In the genomic region with DNA sequence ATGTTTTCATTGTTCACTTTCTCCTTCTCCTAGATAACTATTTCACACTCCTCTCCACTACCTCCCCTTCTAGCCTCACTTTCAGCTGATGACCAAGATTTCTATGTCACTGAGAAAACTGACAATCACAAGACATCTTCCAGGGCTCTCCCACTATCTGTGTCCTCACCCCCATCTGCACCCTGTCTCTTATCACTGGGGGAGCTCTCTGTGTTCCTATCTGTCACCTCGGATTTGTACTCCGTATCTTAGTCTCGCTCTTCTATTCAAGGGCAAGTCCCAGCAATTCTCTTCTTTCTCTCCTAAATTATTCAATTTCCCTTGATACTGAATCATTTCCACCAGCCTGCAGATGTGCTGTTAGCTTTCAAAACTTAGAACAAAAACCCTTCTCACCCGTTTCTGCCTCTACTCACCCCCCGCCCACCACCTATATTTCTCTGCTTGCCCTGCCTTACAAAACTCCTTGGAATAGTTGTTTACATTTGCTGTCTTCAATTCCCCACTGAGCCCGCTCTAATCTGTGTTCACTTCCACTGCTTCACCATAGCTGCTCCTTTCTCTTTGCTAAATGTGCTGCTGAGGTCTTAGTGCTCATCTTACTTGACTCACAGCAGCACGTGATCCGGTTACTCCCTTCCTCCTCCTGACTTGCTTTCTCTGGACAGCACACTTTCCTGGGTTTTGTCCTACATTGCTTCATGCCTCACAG, we compare ENCODE assay signal across 13 cellular contexts.
DNase-seq lines count a peak whose midpoint lies in the region; ATAC-seq and TF ChIP-seq lines count a peak whose summit lies in the region.
"Had no signal": no experiment of that assay in that cellular context is flagged by ENCODE, and none has a peak within 500 bp of the region (broad histone marks: within the 10 kb centered on the region; RNA-seq: fewer than 3 reads in every experiment).

No MANE protein-coding gene starts in this region.

- DNase-seq in A172 (ENCODE audit: low spot score) (peak; percentile 14), RWPE1 (ENCODE audit: low spot score) (peak; percentile 2), epithelial cell of esophagus (ENCODE audit: low read depth) (peak; percentile 59), mesenchymal stem cell (peak; percentile 91), iPS-NIHi11 (ENCODE audit: low spot score) (no peak), kidney glomerular epithelial cell (lab: John Stamatoyannopoulos, UW) (no peak), GOT3 (lab: John Stamatoyannopoulos, UW) (no peak)
- DNase-seq: activated naive CD4-positive, alpha-beta T cell treated with anti-CD3 and anti-CD28 coated beads, Interleukin-2, amount 50 U/mL, for 16 hours; NCI-H1105; NCI-H510A treated with DMSO at 0.1 percent for 48 hours; RPMI8226; thyroid gland had no signal

- TF ChIP-seq CTCF in RWPE1 (conservative IDR thresholded peaks at IDR 0.05; ENCODE audit: low read depth) = no peak
- no peak for TF ChIP-seq CTCF in epithelial cell of esophagus (IDR thresholded peaks at IDR 0.05; ENCODE audit: insufficient read depth, low read depth, low read length, missing control alignments)
- TF ChIP-seq CTCF in gastroesophageal sphincter (IDR thresholded peaks at IDR 0.05) = no peak

- no peak overlapping the region for H4K8ac ChIP-seq in mesenchymal stem cell (ENCODE audit: low read length)

- peaks cover 4% of the 10 kb centered on the region for H3K4me1 ChIP-seq in mesenchymal stem cell (ENCODE audit: control insufficient read depth, insufficient read depth, low read depth, low read length)
- H3K4me1 ChIP-seq in gastroesophageal sphincter = no peaks in the 10 kb centered on the region

- H3K27ac ChIP-seq in RWPE1 (no peak overlapping the region), mesenchymal stem cell (ENCODE audit: low read length, poor library complexity, severe bottlenecking) (peak overlapping the region; percentile 6), gastroesophageal sphincter (no peak overlapping the region)
- H3K27ac ChIP-seq: thyroid gland had no signal

- H3K4ac ChIP-seq in mesenchymal stem cell (ENCODE audit: low read depth in 1 of 2, low read length in 2 of 2) = peak overlapping the region in 1 of 2 experiments; percentile 85

- CTCF ChIA-PET in RWPE1 (lab: Yijun Ruan, JAX) = no interaction called here

- no peak overlapping the region for H4K91ac ChIP-seq in mesenchymal stem cell (ENCODE audit: low read length)

- no peak overlapping the region for H2AFZ ChIP-seq in mesenchymal stem cell (ENCODE audit: low read depth, low read length)

- peak overlapping the region; percentile 51 for H3K9ac ChIP-seq in mesenchymal stem cell (ENCODE audit: low read length)

- H3K27me3 ChIP-seq in mesenchymal stem cell (ENCODE audit: control insufficient read depth in 1 of 2, insufficient read depth in 1 of 2, low read length in 2 of 2) (no peaks in the 10 kb centered on the region), gastroesophageal sphincter (no peaks in the 10 kb centered on the region)
- H3K27me3 ChIP-seq: thyroid gland had no signal

- H3K4me3 ChIP-seq in epithelial cell of esophagus (ENCODE audit: low read length) = no peak overlapping the region
- peak overlapping the region in 1 of 2 experiments; percentile 59 for H3K4me3 ChIP-seq in mesenchymal stem cell (ENCODE audit: insufficient read depth in 1 of 2, low read depth in 1 of 2, low read length in 2 of 2)
- H3K4me3 ChIP-seq in gastroesophageal sphincter = no peak overlapping the region
- H3K4me3 ChIP-seq: thyroid gland had no signal

- H3K4me2 ChIP-seq in mesenchymal stem cell (ENCODE audit: low read length, poor library complexity, severe bottlenecking) = no peak overlapping the region

- TF ChIP-seq EP300 in gastroesophageal sphincter (IDR thresholded peaks at IDR 0.05) = no peak

- 66% methylated on average over 8 of the region's 8 CpGs for WGBS in mesenchymal stem cell
- WGBS in gastroesophageal sphincter (ENCODE audit: low coverage in 1 of 2), 2 donors = 66 to 75% methylated on average over 8 of the region's 8 CpGs

- H3K23ac ChIP-seq in mesenchymal stem cell (ENCODE audit: low read length in 2 of 2) = no peak overlapping the region

- no peak overlapping the region for H2BK15ac ChIP-seq in mesenchymal stem cell (ENCODE audit: low read depth, poor library complexity, severe bottlenecking)

- no peak for TF ChIP-seq POLR2A in gastroesophageal sphincter (IDR thresholded peaks at IDR 0.05)

- H2AK5ac ChIP-seq in mesenchymal stem cell (ENCODE audit: low read length, severe bottlenecking) = no peak overlapping the region

- H2BK120ac ChIP-seq in mesenchymal stem cell (ENCODE audit: low read depth, low read length) = no peak overlapping the region

- POLR2A ChIA-PET in RWPE1 (lab: Yijun Ruan, JAX; ENCODE audit: low non-redundant PET) = no interaction called here

- H3K36me3 ChIP-seq in mesenchymal stem cell (ENCODE audit: control insufficient read depth in 1 of 2, insufficient read depth in 2 of 2, low read depth in 1 of 2, low read length in 2 of 2) (no peaks in the 10 kb centered on the region), gastroesophageal sphincter (no peaks in the 10 kb centered on the region)
- H3K36me3 ChIP-seq: thyroid gland had no signal

- ATAC-seq in gastroesophageal sphincter = no peak

- no peak overlapping the region for H2BK5ac ChIP-seq in mesenchymal stem cell (ENCODE audit: low read depth, low read length, poor library complexity, severe bottlenecking)

- no peak overlapping the region for H3K14ac ChIP-seq in mesenchymal stem cell (ENCODE audit: low read length in 2 of 2)

- peak overlapping the region; percentile 9 to 91 for H3K18ac ChIP-seq in mesenchymal stem cell (ENCODE audit: low read depth in 1 of 2, low read length in 2 of 2)

- no peak overlapping the region for H2BK12ac ChIP-seq in mesenchymal stem cell (ENCODE audit: low read length in 2 of 2)

- H3K9me3 ChIP-seq in mesenchymal stem cell (ENCODE audit: control insufficient read depth, low read length) = no peaks in the 10 kb centered on the region
- H3K9me3 ChIP-seq in gastroesophageal sphincter = no peaks in the 10 kb centered on the region
- H3K9me3 ChIP-seq: thyroid gland had no signal

- no peaks in the 10 kb centered on the region for H3K79me1 ChIP-seq in mesenchymal stem cell (replicated peaks; ENCODE audit: low read length, poor library complexity, severe bottlenecking)

Comparison
In these comparisons a context has a peak if more than half of its experiments do, and no peak if none do; other contexts are left out.
1. DNase-seq: peak in A172 (single experiment), RWPE1 (single experiment), epithelial cell of esophagus (single experiment) and mesenchymal stem cell (single experiment); none in iPS-NIHi11 (single experiment), kidney glomerular epithelial cell (single experiment) and GOT3 (single experiment).